Comparison of ENCODE assay signal across 29 cellular contexts in the genomic region with DNA sequence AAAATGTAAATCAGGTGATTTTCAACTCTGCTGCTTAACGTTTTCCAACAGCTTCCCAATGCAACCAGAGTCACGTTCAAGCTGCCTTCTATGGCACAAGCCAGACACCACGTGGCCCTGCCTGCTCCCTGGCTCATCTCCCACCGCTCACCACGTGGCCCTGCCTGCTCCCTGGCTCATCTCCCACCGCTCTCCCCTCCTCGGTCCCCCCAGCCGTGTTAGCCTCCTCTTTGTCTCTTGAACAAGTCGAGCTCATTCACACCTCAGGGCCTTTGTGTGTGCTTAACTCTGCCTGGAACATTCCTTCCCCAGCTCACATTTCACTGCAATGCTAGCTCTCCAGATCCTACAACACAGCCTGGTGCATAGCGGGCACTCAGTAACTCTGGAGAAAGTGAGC.
"Had no signal": no experiment of that assay in that cellular context is flagged by ENCODE, and none has a peak within 500 bp of the region (broad histone marks: within the 10 kb centered on the region; RNA-seq: fewer than 3 reads in every experiment).

No MANE protein-coding gene starts in this region.

- H3K36me3 Mint-ChIP-seq: activated CD4-positive, alpha-beta memory T cell treated with anti-CD3 and anti-CD28 coated beads for 36 hours; activated naive CD4-positive, alpha-beta T cell treated with anti-CD3 and anti-CD28 coated beads, Interleukin-2, amount 10 ng/mL, durations not matched to agents 7 days and 5 days; activated naive CD8-positive, alpha-beta T cell had no signal

- DNase-seq: activated B cell treated with CpG ODN at 0.5 μM for 24 hours; activated CD4-positive, alpha-beta memory T cell treated with anti-CD3 and anti-CD28 coated beads for 36 hours; activated CD4-positive, alpha-beta T cell treated with anti-CD3 and anti-CD28 coated beads for 4 hours; activated CD4-positive, alpha-beta T cell treated with anti-CD3 and anti-CD28 coated beads, Interleukin-2, amount 50 U/mL, for 1 hour; activated CD4-positive, CD25-positive, alpha-beta regulatory T cell treated with anti-CD3 and anti-CD28 coated beads, Interleukin-2, amount 50 U/mL, for 72 hours; activated CD8-positive, alpha-beta memory T cell treated with anti-CD3 and anti-CD28 coated beads, Interleukin-2, amount 50 U/mL, for 48 hours; activated effector memory CD4-positive, alpha-beta T cell treated with Interleukin-2 at 50 U/mL for 16 hours; activated naive CD4-positive, alpha-beta T cell treated with anti-CD3 and anti-CD28 coated beads, Interleukin-2, amount 10 ng/mL, durations not matched to agents 7 days and 5 days; activated naive CD8-positive, alpha-beta T cell treated with anti-CD3 and anti-CD28 coated beads, Interleukin-2, amount 50 U/mL, for 24 hours; activated T-cell treated with anti-CD3 and anti-CD28 coated beads, Interleukin-2, amount 50 U/mL, for 48 hours; anterior cingulate cortex; Kasumi-1; KG1; MM.1S; MV-4-11; NCI-H1092; NCI-H1436 treated with DMSO at 0.1 percent for 48 hours; NCI-H1694 treated with DMSO at 0.1 percent for 48 hours; NCI-H2029; NCI-H345; NCI-H524 treated with DMSO at 0.1 percent for 48 hours; RPMI8226; SIG-M5; SW 1271; T-helper 1 cell; T-helper 2 cell; T-helper 9 cell had no signal

- H3K27ac Mint-ChIP-seq: activated B cell treated with CpG ODN at 0.5 μM for 24 hours; activated CD4-positive, alpha-beta memory T cell treated with anti-CD3 and anti-CD28 coated beads for 36 hours; activated naive CD4-positive, alpha-beta T cell treated with anti-CD3 and anti-CD28 coated beads, Interleukin-2, amount 10 ng/mL, durations not matched to agents 7 days and 5 days; activated naive CD8-positive, alpha-beta T cell; activated naive CD8-positive, alpha-beta T cell treated with anti-CD3 and anti-CD28 coated beads, Interleukin-2, amount 50 U/mL, for 24 hours had no signal

- H3K9me3 Mint-ChIP-seq: activated B cell treated with CpG ODN at 0.5 μM for 24 hours; activated CD4-positive, alpha-beta memory T cell treated with anti-CD3 and anti-CD28 coated beads for 36 hours; activated naive CD8-positive, alpha-beta T cell treated with anti-CD3 and anti-CD28 coated beads, Interleukin-2, amount 50 U/mL, for 24 hours had no signal

- H3K4me1 Mint-ChIP-seq: activated B cell treated with CpG ODN at 0.5 μM for 24 hours; activated naive CD4-positive, alpha-beta T cell treated with anti-CD3 and anti-CD28 coated beads, Interleukin-2, amount 10 ng/mL, durations not matched to agents 7 days and 5 days; activated naive CD8-positive, alpha-beta T cell treated with anti-CD3 and anti-CD28 coated beads, Interleukin-2, amount 50 U/mL, for 24 hours had no signal

- H3K27ac ChIP-seq: VCaP had no signal

- H3K4me3 Mint-ChIP-seq: activated B cell treated with CpG ODN at 0.5 μM for 24 hours; activated CD4-positive, alpha-beta memory T cell treated with anti-CD3 and anti-CD28 coated beads for 36 hours; activated naive CD4-positive, alpha-beta T cell treated with anti-CD3 and anti-CD28 coated beads, Interleukin-2, amount 10 ng/mL, durations not matched to agents 7 days and 5 days; activated naive CD8-positive, alpha-beta T cell; activated naive CD8-positive, alpha-beta T cell treated with anti-CD3 and anti-CD28 coated beads, Interleukin-2, amount 50 U/mL, for 24 hours had no signal
